ENCODE assay signal across 15 cellular contexts in the genomic region with DNA sequence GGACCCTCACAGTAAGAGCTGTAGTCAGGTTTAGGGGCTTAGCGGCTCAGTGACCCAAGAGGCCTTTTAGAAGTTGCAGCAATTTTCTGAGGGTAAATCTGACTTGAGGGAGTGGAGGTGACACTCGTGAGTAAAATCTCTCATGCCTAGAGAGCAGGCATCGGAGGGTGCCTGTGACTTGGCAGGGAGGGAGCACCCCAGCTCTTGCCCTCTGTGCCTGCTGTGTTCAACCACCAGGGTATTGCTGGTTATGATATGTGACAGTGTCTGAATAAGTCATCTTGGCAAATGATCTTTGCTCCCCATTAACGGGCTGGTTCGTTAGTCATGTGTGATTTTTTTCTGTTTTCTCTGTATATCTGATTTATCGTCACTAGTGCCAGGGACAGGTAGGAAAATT. TPM values are rescaled to one million over a fixed set of nuclear protein-coding genes. Genes with fewer than 3 reads are reported as not detected.
DNase-seq lines count a peak whose midpoint lies in the region; ATAC-seq and TF ChIP-seq lines count a peak whose summit lies in the region.
"Had no signal": no experiment of that assay in that cellular context is flagged by ENCODE, and none has a peak within 500 bp of the region (broad histone marks: within the 10 kb centered on the region; RNA-seq: fewer than 3 reads in every experiment).

No MANE protein-coding gene starts in this region.

- H3K36me3 Mint-ChIP-seq in activated CD4-positive, alpha-beta T cell treated with anti-CD3 and anti-CD28 coated beads, Interleukin-2, amount 10 ng/mL, durations not matched to agents 24 days and 14 days (ENCODE audit: low read depth) = peaks cover 15% of the 10 kb centered on the region
- peaks cover 7% of the 10 kb centered on the region for H3K36me3 Mint-ChIP-seq in brain

- intact Hi-C loops in activated CD4-positive, alpha-beta T cell treated with anti-CD3 and anti-CD28 coated beads, Interleukin-2, amount 10 ng/mL, durations not matched to agents 24 days and 14 days (cut with micrococcal nuclease) = no loop called here
- intact Hi-C loops in gastrocnemius medialis (cut with DNase I; ENCODE audit: low total_unique reads) = no loop called here

- no peaks in the 10 kb centered on the region for H3K9me3 ChIP-seq in gastrocnemius medialis
- H3K9me3 ChIP-seq: mucosa of descending colon, tibial nerve had no signal

- peaks cover 68% of the 10 kb centered on the region for H3K4me1 Mint-ChIP-seq in activated CD4-positive, alpha-beta T cell treated with anti-CD3 and anti-CD28 coated beads, Interleukin-2, amount 10 ng/mL, durations not matched to agents 24 days and 14 days
- peaks cover 58% of the 10 kb centered on the region for H3K4me1 Mint-ChIP-seq in brain
- peaks cover 87% of the 10 kb centered on the region for H3K4me1 Mint-ChIP-seq in stimulated activated naive CD8-positive, alpha-beta T cell treated with anti-CD3 and anti-CD28 coated beads, Interleukin-15, amount 100 ng/mL, for 72 hours

- ATAC-seq in stimulated activated naive CD8-positive, alpha-beta T cell treated with anti-CD3 and anti-CD28 coated beads, Interleukin-15, amount 100 ng/mL, for 72 hours = peak; percentile 74
- no peak for ATAC-seq in gastrocnemius medialis
- ATAC-seq: heart right ventricle, left ventricle myocardium superior, mucosa of descending colon had no signal

- H3K4me1 ChIP-seq in gastrocnemius medialis = peaks cover 14 to 26% of the 10 kb centered on the region in 2 donors

- no peak overlapping the region for H3K27ac Mint-ChIP-seq in activated CD4-positive, alpha-beta T cell treated with anti-CD3 and anti-CD28 coated beads, Interleukin-2, amount 10 ng/mL, durations not matched to agents 24 days and 14 days
- H3K27ac Mint-ChIP-seq in brain = peak overlapping the region in 3 of 5 experiments; percentile 10 to 36 (median 29)
- no peak overlapping the region for H3K27ac Mint-ChIP-seq in stimulated activated naive CD8-positive, alpha-beta T cell treated with anti-CD3 and anti-CD28 coated beads, Interleukin-15, amount 100 ng/mL, for 72 hours

- in situ Hi-C loops in gastrocnemius medialis (cut with MboI; ENCODE audit: low sequenced_read_pairs in 4 of 4) = loop anchor here in 1 of 4 donors (25.0 kb wide), 1 partner anchor 115 kb away; no protein-coding TSS in a partner anchor

- no peak overlapping the region for H3K4me3 ChIP-seq in coronary artery
- H3K4me3 ChIP-seq in gastrocnemius medialis = no peak overlapping the region
- H3K4me3 ChIP-seq: heart right ventricle, mucosa of descending colon, tibial nerve had no signal

- TF ChIP-seq POLR2A in gastrocnemius medialis (IDR thresholded peaks at IDR 0.05) = no peak

- TF ChIP-seq CTCF in brain (conservative IDR thresholded peaks at IDR 0.05) = no peak
- no peak for TF ChIP-seq CTCF in coronary artery (IDR thresholded peaks at IDR 0.05)
- no peak for TF ChIP-seq CTCF in gastrocnemius medialis (IDR thresholded peaks at IDR 0.05 in 4 of 5, conservative IDR thresholded peaks at IDR 0.05 in 1 of 5)

- no peaks in the 10 kb centered on the region for H3K36me3 ChIP-seq in gastrocnemius medialis

- H3K4me3 Mint-ChIP-seq in activated CD4-positive, alpha-beta T cell treated with anti-CD3 and anti-CD28 coated beads, Interleukin-2, amount 10 ng/mL, durations not matched to agents 24 days and 14 days = peak overlapping the region; percentile 38
- H3K4me3 Mint-ChIP-seq in brain = peak overlapping the region in 3 of 5 experiments; percentile 38 to 53 (median 38)
- H3K4me3 Mint-ChIP-seq in stimulated activated naive CD8-positive, alpha-beta T cell treated with anti-CD3 and anti-CD28 coated beads, Interleukin-15, amount 100 ng/mL, for 72 hours = peak overlapping the region; percentile 90 to 94
- H3K4me3 Mint-ChIP-seq: immature natural killer cell had no signal

- H3K27ac ChIP-seq in coronary artery = no peak overlapping the region
- H3K27ac ChIP-seq in gastrocnemius medialis = no peak overlapping the region
- H3K27ac ChIP-seq: tibial nerve had no signal

- peaks cover 73% of the 10 kb centered on the region for H3K27me3 Mint-ChIP-seq in activated CD4-positive, alpha-beta T cell treated with anti-CD3 and anti-CD28 coated beads, Interleukin-2, amount 10 ng/mL, durations not matched to agents 24 days and 14 days
- H3K27me3 Mint-ChIP-seq in brain = peaks cover 2% of the 10 kb centered on the region
- H3K27me3 Mint-ChIP-seq in stimulated activated naive CD8-positive, alpha-beta T cell treated with anti-CD3 and anti-CD28 coated beads, Interleukin-15, amount 100 ng/mL, for 72 hours = no peaks in the 10 kb centered on the region

- DNase-seq in stimulated activated CD4-positive, alpha-beta T cell treated with anti-CD3 and anti-CD28 coated beads, Interleukin-15, amount 100 ng/mL, for 24 hours = peak; percentile 37
- DNase-seq in stimulated activated CD4-positive, alpha-beta T cell treated with anti-CD3 and anti-CD28 coated beads, Interleukin-2, amount 100 ng/mL, for 48 hours = no peak
- DNase-seq in activated CD4-positive, alpha-beta T cell treated with anti-CD3 and anti-CD28 coated beads, Interleukin-2, amount 10 ng/mL, durations not matched to agents 24 days and 14 days = no peak
- peak in 1 of 2 donors; percentile 66 for DNase-seq in stimulated activated naive CD8-positive, alpha-beta T cell treated with anti-CD3 and anti-CD28 coated beads, Interleukin-15, amount 100 ng/mL, for 72 hours
- DNase-seq in coronary artery (ENCODE audit: low spot score) = no peak
- no peak for DNase-seq in cerebellar cortex (ENCODE audit: low spot score)
- DNase-seq in gastrocnemius medialis = no peak
- DNase-seq: activated gamma-delta T cell treated with Interleukin-2 at 50 U/mL for 16 hours, heart right ventricle, immature natural killer cell, left ventricle myocardium superior, mucosa of descending colon, NCI-H2029 treated with DMSO at 0.1 percent for 48 hours had no signal

- H3K9me3 Mint-ChIP-seq in activated CD4-positive, alpha-beta T cell treated with anti-CD3 and anti-CD28 coated beads, Interleukin-2, amount 10 ng/mL, durations not matched to agents 24 days and 14 days = no peaks in the 10 kb centered on the region
- H3K9me3 Mint-ChIP-seq in brain = peaks cover 0 to 6% (median 3%) of the 10 kb centered on the region in 5 experiments
- peaks cover 0 to 11% of the 10 kb centered on the region in 2 donors for H3K9me3 Mint-ChIP-seq in stimulated activated naive CD8-positive, alpha-beta T cell treated with anti-CD3 and anti-CD28 coated beads, Interleukin-15, amount 100 ng/mL, for 72 hours
- H3K9me3 Mint-ChIP-seq: immature natural killer cell had no signal

- no peaks in the 10 kb centered on the region for H3K27me3 ChIP-seq in gastrocnemius medialis
- H3K27me3 ChIP-seq: heart right ventricle, tibial nerve had no signal

RNA-seq across cellular contexts. Expression of a gene that starts 5.9 kb away (rescaled TPM):
- 2.2 and 2.9 TPM in 2 replicates for total RNA-seq in activated CD4-positive, alpha-beta T cell treated with anti-CD3 and anti-CD28 coated beads, Interleukin-2, amount 10 ng/mL, durations not matched to agents 24 days and 14 days
- 56.4 TPM for polyA plus RNA-seq in brain (ENCODE audit: insufficient read depth, low read depth, low replicate concordance)
- total RNA-seq in gastrocnemius medialis = 1 to 10 TPM; 2.0 to 4.4 (median 2.5) TPM

Comparison
In these comparisons a context has a peak if more than half of its experiments do, and no peak if none do; other contexts are left out.
1. H3K27ac Mint-ChIP-seq: peak in brain (3 of 5); none in activated CD4-positive, alpha-beta T cell treated with anti-CD3 and anti-CD28 coated beads, Interleukin-2, amount 10 ng/mL, durations not matched to agents 24 days and 14 days (single experiment) and stimulated activated naive CD8-positive, alpha-beta T cell treated with anti-CD3 and anti-CD28 coated beads, Interleukin-15, amount 100 ng/mL, for 72 hours (0 of 2).
2. H3K4me3 Mint-ChIP-seq: peak in every context shown above with its lines; median percentile 92 in stimulated activated naive CD8-positive, alpha-beta T cell treated with anti-CD3 and anti-CD28 coated beads, Interleukin-15, amount 100 ng/mL, for 72 hours; 38 in activated CD4-positive, alpha-beta T cell treated with anti-CD3 and anti-CD28 coated beads, Interleukin-2, amount 10 ng/mL, durations not matched to agents 24 days and 14 days; 38 in brain.